ENCODE assay signal across 1 cellular context in the genomic region with DNA sequence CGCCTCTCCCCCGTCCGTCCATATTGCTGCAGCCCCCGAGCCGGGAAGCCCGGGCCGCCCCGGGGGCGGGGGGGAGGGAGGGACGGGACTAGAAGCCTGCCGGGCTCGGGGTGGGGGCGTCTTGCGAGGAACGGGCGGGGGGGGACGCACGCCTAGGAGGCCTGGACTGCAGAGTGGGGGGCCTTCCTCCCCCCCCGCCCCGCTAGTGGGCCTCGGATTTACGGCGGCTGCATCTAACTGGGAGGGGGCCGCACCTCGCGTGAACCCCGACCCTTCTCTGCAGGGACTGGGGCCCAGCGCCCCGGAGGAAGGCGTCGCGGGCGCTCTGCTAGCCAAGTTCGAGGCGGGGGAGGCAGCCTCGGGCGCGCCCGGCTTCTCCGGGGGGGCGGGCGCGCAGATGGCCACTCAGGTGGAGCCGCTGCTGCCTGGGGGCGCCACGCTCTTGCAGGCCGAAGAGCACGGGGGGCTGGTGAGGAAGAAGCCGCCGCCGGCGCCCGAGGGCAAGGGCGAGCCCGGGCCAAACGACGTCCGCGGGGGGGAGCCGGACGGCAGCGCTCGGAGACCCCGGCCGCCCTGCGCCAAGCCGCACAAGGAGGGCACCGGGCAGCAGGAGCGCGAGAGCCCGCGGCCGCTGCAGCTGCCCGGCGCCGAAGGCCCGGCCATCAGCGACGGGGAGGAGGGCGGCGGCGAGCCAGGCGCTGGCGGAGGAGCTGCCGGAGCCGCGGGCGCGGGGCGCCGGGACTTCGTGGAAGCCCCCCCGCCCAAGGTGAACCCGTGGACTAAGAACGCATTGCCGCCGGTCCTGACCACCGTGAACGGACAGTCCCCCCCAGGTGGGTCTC.
TF ChIP-seq lines count a peak whose summit lies in the region.

A gene (plus strand): TSS at position 17 of the 842 bp plus-strand sequence. CDS start 381 bp downstream, at position 398.

TF ChIP-seq in HepG2, 621 proteins besides CTCF, POLR2A, EP300 and RAD21 (continued from another document and continues in another):
- TF ChIP-seq, protein P1, sequence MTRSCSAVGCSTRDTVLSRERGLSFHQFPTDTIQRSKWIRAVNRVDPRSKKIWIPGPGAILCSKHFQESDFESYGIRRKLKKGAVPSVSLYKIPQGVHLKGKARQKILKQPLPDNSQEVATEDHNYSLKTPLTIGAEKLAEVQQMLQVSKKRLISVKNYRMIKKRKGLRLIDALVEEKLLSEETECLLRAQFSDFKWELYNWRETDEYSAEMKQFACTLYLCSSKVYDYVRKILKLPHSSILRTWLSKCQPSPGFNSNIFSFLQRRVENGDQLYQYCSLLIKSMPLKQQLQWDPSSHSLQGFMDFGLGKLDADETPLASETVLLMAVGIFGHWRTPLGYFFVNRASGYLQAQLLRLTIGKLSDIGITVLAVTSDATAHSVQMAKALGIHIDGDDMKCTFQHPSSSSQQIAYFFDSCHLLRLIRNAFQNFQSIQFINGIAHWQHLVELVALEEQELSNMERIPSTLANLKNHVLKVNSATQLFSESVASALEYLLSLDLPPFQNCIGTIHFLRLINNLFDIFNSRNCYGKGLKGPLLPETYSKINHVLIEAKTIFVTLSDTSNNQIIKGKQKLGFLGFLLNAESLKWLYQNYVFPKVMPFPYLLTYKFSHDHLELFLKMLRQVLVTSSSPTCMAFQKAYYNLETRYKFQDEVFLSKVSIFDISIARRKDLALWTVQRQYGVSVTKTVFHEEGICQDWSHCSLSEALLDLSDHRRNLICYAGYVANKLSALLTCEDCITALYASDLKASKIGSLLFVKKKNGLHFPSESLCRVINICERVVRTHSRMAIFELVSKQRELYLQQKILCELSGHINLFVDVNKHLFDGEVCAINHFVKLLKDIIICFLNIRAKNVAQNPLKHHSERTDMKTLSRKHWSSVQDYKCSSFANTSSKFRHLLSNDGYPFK (CRISPR knock-in tag; IDR thresholded peaks at IDR 0.05; ENCODE audit: borderline replicate concordance) = no peak
- TF ChIP-seq, protein P2, sequence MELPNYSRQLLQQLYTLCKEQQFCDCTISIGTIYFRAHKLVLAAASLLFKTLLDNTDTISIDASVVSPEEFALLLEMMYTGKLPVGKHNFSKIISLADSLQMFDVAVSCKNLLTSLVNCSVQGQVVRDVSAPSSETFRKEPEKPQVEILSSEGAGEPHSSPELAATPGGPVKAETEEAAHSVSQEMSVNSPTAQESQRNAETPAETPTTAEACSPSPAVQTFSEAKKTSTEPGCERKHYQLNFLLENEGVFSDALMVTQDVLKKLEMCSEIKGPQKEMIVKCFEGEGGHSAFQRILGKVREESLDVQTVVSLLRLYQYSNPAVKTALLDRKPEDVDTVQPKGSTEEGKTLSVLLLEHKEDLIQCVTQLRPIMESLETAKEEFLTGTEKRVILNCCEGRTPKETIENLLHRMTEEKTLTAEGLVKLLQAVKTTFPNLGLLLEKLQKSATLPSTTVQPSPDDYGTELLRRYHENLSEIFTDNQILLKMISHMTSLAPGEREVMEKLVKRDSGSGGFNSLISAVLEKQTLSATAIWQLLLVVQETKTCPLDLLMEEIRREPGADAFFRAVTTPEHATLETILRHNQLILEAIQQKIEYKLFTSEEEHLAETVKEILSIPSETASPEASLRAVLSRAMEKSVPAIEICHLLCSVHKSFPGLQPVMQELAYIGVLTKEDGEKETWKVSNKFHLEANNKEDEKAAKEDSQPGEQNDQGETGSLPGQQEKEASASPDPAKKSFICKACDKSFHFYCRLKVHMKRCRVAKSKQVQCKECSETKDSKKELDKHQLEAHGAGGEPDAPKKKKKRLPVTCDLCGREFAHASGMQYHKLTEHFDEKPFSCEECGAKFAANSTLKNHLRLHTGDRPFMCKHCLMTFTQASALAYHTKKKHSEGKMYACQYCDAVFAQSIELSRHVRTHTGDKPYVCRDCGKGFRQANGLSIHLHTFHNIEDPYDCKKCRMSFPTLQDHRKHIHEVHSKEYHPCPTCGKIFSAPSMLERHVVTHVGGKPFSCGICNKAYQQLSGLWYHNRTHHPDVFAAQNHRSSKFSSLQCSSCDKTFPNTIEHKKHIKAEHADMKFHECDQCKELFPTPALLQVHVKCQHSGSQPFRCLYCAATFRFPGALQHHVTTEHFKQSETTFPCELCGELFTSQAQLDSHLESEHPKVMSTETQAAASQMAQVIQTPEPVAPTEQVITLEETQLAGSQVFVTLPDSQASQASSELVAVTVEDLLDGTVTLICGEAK (IDR thresholded peaks at IDR 0.05) = no peak
- TF ChIP-seq, protein P2 (CRISPR knock-in tag; IDR thresholded peaks at IDR 0.05) = no peak
- TF ChIP-seq SMC3 (IDR thresholded peaks at IDR 0.05; ENCODE audit: low read length) (no peak), KDM4B (CRISPR knock-in tag; IDR thresholded peaks at IDR 0.05) (no peak), JUNB (CRISPR knock-in tag; IDR thresholded peaks at IDR 0.05; ENCODE audit: borderline replicate concordance) (no peak), ZNF30 (CRISPR knock-in tag; IDR thresholded peaks at IDR 0.05) (no peak), ZC3H4 (CRISPR knock-in tag; IDR thresholded peaks at IDR 0.05; ENCODE audit: borderline replicate concordance) (no peak), EED (CRISPR knock-in tag; IDR thresholded peaks at IDR 0.05) (no peak), IKZF4 (CRISPR knock-in tag; IDR thresholded peaks at IDR 0.05; ENCODE audit: borderline replicate concordance, low read depth, not compliant biosample characterization) (no peak), ZNF12 (CRISPR knock-in tag; IDR thresholded peaks at IDR 0.05) (no peak), RARG (CRISPR knock-in tag; IDR thresholded peaks at IDR 0.05; ENCODE audit: low read depth) (no peak; the same call in 1 of the 2 replicates), ZFP1 (CRISPR knock-in tag; IDR thresholded peaks at IDR 0.05) (no peak), SIN3B (IDR thresholded peaks at IDR 0.05; ENCODE audit: low read length) (no peak), SCMH1 (CRISPR knock-in tag; IDR thresholded peaks at IDR 0.05; ENCODE audit: borderline replicate concordance) (no peak), MTA3 (CRISPR knock-in tag; IDR thresholded peaks at IDR 0.05) (no peak), ZNF251 (CRISPR knock-in tag; IDR thresholded peaks at IDR 0.05) (no peak)
- TF ChIP-seq, protein P3, sequence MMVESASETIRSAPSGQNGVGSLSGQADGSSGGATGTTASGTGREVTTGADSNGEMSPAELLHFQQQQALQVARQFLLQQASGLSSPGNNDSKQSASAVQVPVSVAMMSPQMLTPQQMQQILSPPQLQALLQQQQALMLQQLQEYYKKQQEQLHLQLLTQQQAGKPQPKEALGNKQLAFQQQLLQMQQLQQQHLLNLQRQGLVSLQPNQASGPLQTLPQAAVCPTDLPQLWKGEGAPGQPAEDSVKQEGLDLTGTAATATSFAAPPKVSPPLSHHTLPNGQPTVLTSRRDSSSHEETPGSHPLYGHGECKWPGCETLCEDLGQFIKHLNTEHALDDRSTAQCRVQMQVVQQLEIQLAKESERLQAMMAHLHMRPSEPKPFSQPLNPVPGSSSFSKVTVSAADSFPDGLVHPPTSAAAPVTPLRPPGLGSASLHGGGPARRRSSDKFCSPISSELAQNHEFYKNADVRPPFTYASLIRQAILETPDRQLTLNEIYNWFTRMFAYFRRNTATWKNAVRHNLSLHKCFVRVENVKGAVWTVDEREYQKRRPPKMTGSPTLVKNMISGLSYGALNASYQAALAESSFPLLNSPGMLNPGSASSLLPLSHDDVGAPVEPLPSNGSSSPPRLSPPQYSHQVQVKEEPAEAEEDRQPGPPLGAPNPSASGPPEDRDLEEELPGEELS (CRISPR knock-in tag; IDR thresholded peaks at IDR 0.05) = no peak
- TF ChIP-seq, protein P4, sequence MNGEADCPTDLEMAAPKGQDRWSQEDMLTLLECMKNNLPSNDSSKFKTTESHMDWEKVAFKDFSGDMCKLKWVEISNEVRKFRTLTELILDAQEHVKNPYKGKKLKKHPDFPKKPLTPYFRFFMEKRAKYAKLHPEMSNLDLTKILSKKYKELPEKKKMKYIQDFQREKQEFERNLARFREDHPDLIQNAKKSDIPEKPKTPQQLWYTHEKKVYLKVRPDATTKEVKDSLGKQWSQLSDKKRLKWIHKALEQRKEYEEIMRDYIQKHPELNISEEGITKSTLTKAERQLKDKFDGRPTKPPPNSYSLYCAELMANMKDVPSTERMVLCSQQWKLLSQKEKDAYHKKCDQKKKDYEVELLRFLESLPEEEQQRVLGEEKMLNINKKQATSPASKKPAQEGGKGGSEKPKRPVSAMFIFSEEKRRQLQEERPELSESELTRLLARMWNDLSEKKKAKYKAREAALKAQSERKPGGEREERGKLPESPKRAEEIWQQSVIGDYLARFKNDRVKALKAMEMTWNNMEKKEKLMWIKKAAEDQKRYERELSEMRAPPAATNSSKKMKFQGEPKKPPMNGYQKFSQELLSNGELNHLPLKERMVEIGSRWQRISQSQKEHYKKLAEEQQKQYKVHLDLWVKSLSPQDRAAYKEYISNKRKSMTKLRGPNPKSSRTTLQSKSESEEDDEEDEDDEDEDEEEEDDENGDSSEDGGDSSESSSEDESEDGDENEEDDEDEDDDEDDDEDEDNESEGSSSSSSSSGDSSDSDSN (CRISPR knock-in tag; IDR thresholded peaks at IDR 0.05) = no peak
- TF ChIP-seq, protein P5, sequence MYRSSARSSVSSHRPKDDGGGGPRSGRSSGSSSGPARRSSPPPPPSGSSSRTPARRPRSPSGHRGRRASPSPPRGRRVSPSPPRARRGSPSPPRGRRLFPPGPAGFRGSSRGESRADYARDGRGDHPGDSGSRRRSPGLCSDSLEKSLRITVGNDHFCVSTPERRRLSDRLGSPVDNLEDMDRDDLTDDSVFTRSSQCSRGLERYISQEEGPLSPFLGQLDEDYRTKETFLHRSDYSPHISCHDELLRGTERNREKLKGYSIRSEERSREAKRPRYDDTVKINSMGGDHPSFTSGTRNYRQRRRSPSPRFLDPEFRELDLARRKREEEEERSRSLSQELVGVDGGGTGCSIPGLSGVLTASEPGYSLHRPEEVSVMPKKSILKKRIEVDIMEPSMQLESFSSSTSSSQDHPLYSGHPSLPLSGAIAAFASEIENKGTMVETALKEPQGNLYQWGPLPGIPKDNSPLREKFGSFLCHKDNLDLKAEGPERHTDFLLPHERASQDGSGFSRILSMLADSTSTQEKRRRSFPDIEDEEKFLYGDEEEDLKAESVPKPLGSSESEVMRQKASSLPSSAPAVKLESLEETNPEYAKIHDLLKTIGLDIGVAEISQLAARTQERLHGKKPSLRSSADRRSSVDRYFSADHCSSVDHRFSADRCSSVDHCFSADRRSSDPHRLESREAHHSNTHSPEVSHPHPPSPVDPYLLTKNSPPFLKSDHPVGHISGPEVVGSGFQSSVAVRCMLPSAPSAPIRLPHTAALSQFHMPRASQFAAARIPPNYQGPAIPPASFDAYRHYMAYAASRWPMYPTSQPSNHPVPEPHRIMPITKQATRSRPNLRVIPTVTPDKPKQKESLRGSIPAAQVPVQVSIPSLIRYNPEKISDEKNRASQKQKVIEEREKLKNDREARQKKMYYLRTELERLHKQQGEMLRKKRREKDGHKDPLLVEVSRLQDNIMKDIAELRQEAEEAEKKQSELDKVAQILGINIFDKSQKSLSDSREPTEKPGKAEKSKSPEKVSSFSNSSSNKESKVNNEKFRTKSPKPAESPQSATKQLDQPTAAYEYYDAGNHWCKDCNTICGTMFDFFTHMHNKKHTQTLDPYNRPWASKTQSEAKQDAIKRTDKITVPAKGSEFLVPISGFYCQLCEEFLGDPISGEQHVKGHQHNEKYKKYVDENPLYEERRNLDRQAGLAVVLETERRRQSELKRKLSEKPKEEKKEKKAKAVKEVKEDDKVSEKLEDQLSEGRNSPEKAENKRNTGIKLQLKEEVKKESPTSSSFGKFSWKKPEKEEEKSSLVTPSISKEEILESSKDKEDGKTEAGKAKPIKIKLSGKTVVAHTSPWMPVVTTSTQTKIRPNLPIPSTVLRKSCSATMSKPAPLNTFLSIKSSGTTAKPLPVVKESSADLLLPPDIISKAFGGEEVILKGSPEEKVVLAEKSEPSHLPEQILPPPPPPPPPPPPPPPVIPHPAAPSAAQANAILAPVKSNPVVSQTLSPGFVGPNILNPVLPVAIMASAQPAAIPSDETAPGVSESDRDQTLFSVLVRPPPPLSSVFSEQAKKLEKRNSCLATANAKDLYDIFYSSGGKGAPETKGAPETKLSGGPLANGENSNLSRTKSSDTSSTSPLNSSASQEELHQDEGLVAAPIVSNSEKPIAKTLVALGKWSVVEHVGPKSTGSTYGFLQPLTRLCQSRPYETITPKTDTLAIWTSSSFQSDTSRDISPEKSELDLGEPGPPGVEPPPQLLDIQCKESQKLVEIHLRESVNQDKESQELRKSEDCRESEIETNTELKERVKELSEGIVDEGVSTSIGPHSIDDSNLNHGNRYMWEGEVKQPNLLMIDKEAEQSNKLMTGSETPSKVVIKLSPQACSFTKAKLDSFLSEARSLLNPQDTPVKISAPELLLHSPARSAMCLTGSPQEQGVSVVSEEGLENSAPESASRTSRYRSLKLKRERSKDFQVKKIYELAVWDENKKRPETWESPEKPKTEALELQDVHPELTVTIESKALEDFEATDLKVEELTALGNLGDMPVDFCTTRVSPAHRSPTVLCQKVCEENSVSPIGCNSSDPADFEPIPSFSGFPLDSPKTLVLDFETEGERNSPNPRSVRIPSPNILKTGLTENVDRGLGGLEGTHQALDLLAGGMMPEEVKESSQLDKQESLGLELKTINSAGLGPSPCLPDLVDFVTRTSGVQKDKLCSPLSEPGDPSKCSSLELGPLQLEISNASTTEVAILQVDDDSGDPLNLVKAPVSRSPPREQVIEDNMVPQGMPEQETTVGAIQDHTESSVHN (CRISPR knock-in tag; IDR thresholded peaks at IDR 0.05) = no peak
- TF ChIP-seq, protein P6, sequence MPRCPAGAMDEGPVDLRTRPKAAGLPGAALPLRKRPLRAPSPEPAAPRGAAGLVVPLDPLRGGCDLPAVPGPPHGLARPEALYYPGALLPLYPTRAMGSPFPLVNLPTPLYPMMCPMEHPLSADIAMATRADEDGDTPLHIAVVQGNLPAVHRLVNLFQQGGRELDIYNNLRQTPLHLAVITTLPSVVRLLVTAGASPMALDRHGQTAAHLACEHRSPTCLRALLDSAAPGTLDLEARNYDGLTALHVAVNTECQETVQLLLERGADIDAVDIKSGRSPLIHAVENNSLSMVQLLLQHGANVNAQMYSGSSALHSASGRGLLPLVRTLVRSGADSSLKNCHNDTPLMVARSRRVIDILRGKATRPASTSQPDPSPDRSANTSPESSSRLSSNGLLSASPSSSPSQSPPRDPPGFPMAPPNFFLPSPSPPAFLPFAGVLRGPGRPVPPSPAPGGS (CRISPR knock-in tag; IDR thresholded peaks at IDR 0.05) = no peak
